In genomic region chr5:34533582-34534236, GRCh38 we compare ENCODE assay signal across 11 cellular contexts.
DNase-seq lines count a peak whose midpoint lies in the region; ATAC-seq and TF ChIP-seq lines count a peak whose summit lies in the region.
"Had no signal": no experiment of that assay in that cellular context is flagged by ENCODE, and none has a peak within 500 bp of the region (broad histone marks: within the 10 kb centered on the region; RNA-seq: fewer than 3 reads in every experiment).

No MANE protein-coding gene starts in this region.

- H3K27me3 ChIP-seq in Loucy (ENCODE audit: insufficient read depth, low read length, poor library complexity, severe bottlenecking) (no peaks in the 10 kb centered on the region), lower lobe of right lung (ENCODE audit: low read depth) (no peaks in the 10 kb centered on the region), right atrium auricular region (no peaks in the 10 kb centered on the region), testis (no peaks in the 10 kb centered on the region)

- H4K20me1 ChIP-seq in Loucy (ENCODE audit: insufficient read depth, low read length, poor library complexity, severe bottlenecking) = no peaks in the 10 kb centered on the region

- no peaks in the 10 kb centered on the region for H3K79me2 ChIP-seq in Loucy (ENCODE audit: insufficient read depth, low read length)

- H3K9me3 ChIP-seq in Loucy (ENCODE audit: insufficient read depth, low read depth, low read length) = no peaks in the 10 kb centered on the region
- no peaks in the 10 kb centered on the region for H3K9me3 ChIP-seq in lower lobe of right lung
- H3K9me3 ChIP-seq in right atrium auricular region = no peaks in the 10 kb centered on the region
- no peaks in the 10 kb centered on the region for H3K9me3 ChIP-seq in testis

- intact Hi-C loops in Calu3 (cut with micrococcal nuclease; ENCODE audit: unreplicated experiment) = no loop called here
- intact Hi-C loops in lower lobe of right lung (cut with DNase I) = loop anchor here (10.0 kb wide), 1 partner anchor 49 kb away; no protein-coding TSS in a partner anchor
- intact Hi-C loops in testis (cut with DNase I; ENCODE audit: low total_unique reads) = no loop called here

- H3F3A ChIP-seq in Loucy (ENCODE audit: low read depth) = no peaks in the 10 kb centered on the region

- H3K4me3 ChIP-seq in Loucy (ENCODE audit: low read length, poor library complexity, severe bottlenecking) (no peak overlapping the region), lower lobe of right lung (no peak overlapping the region), right atrium auricular region (no peak overlapping the region), testis (no peak overlapping the region)

- H3K36me3 Mint-ChIP-seq in Calu3 (ENCODE audit: insufficient read depth, unreplicated experiment) = no peaks in the 10 kb centered on the region

- H3K4me3 Mint-ChIP-seq in Calu3 (ENCODE audit: low read depth, unreplicated experiment) = no peak overlapping the region
- H3K4me3 Mint-ChIP-seq: neural crest cell; T-helper 1 cell treated with Interleukin-12 subunit alpha and Interleukin-12 subunit beta and Interleukin-4 antibody, amounts not matched to agents 30 μg/mL and 1 μg/mL, for 36 hours had no signal

- peak overlapping the region; percentile 41; the same call in 1 of the 2 replicates for H2AFZ ChIP-seq in Loucy (ENCODE audit: low read length)

- TF ChIP-seq POLR2A in testis (IDR thresholded peaks at IDR 0.05) = no peak

- H3K9me2 ChIP-seq in Loucy (replicated peaks; ENCODE audit: low read depth, low read length) = no peaks in the 10 kb centered on the region

- BruUV-seq in Calu3 (replicated peaks; lab: Mats Ljungman, UMichigan) = no TSS peak

- no peaks in the 10 kb centered on the region for H3K9me3 Mint-ChIP-seq in Calu3 (ENCODE audit: low read depth, unreplicated experiment)
- H3K9me3 Mint-ChIP-seq: neural crest cell; T-helper 1 cell treated with Interleukin-12 subunit alpha and Interleukin-12 subunit beta and Interleukin-4 antibody, amounts not matched to agents 30 μg/mL and 1 μg/mL, for 36 hours had no signal

- H3K27ac ChIP-seq in lower lobe of right lung (peak overlapping the region; percentile 33), right atrium auricular region (no peak overlapping the region), testis (no peak overlapping the region)

- H3K9ac ChIP-seq in Loucy (ENCODE audit: low read depth, low read length, poor library complexity, severe bottlenecking) = no peak overlapping the region

- no peaks in the 10 kb centered on the region for H3K4me1 ChIP-seq in Loucy (ENCODE audit: insufficient read depth, low read length, poor library complexity, severe bottlenecking)
- peaks cover 39% of the 10 kb centered on the region for H3K4me1 ChIP-seq in lower lobe of right lung
- no peaks in the 10 kb centered on the region for H3K4me1 ChIP-seq in right atrium auricular region
- H3K4me1 ChIP-seq in testis = no peaks in the 10 kb centered on the region

- H3K27ac Mint-ChIP-seq in Calu3 (ENCODE audit: unreplicated experiment) = peak overlapping the region; percentile 55
- H3K27ac Mint-ChIP-seq: T-helper 1 cell treated with Interleukin-12 subunit alpha and Interleukin-12 subunit beta and Interleukin-4 antibody, amounts not matched to agents 30 μg/mL and 1 μg/mL, for 36 hours had no signal

- H3K4me1 Mint-ChIP-seq in Calu3 (ENCODE audit: low read depth, unreplicated experiment) = peaks cover 38% of the 10 kb centered on the region
- H3K4me1 Mint-ChIP-seq: neural crest cell had no signal

- CTCF ChIA-PET in Calu3 (lab: Charles Lee) = interaction anchor here (0.5 to 1.0 kb wide), 3 partner anchors 52 to 93 kb away, joined by 3 to 6 read pairs (median 5); no protein-coding TSS in a partner anchor

- 50 to 73% methylated on average over 4 of the region's 4 CpGs for WGBS in testis, 2 donors

- no peak for DNase-seq in Calu3
- no peak for DNase-seq in lower lobe of right lung
- DNase-seq in right atrium auricular region (ENCODE audit: low spot score) = no peak
- no peak for DNase-seq in testis
- no peak for DNase-seq in DMS53 treated with DMSO at 0.1 percent for 48 hours (lab: John Stamatoyannopoulos, UW; ENCODE audit: unreplicated experiment)
- DNase-seq: NCI-H1694 had no signal

- TF ChIP-seq CTCF in Calu3 (IDR thresholded peaks at IDR 0.05; ENCODE audit: unreplicated experiment) (no peak), Loucy (conservative IDR thresholded peaks at IDR 0.05; ENCODE audit: low read length) (no peak), lower lobe of right lung (IDR thresholded peaks at IDR 0.05) (no peak), right atrium auricular region (IDR thresholded peaks at IDR 0.05) (no peak), testis (IDR thresholded peaks at IDR 0.05) (no peak)

- H3K4me2 ChIP-seq in Loucy (ENCODE audit: low read depth, low read length, poor library complexity, severe bottlenecking) = no peak overlapping the region

- peak; percentile 10 for ATAC-seq in GM21423 (IDR thresholded peaks at IDR 0.05; ENCODE audit: unreplicated experiment)
- ATAC-seq in lower lobe of right lung = peak; percentile 65 to 73
- no peak for ATAC-seq in HG03571 (IDR thresholded peaks at IDR 0.05; ENCODE audit: unreplicated experiment)

- H3K27me3 Mint-ChIP-seq in Calu3 (ENCODE audit: unreplicated experiment) = no peaks in the 10 kb centered on the region

- H3K36me3 ChIP-seq in Loucy (ENCODE audit: insufficient read depth, low read length) (no peaks in the 10 kb centered on the region), lower lobe of right lung (no peaks in the 10 kb centered on the region), right atrium auricular region (no peaks in the 10 kb centered on the region), testis (ENCODE audit: low read depth, missing control alignments) (no peaks in the 10 kb centered on the region)
